Comparison of ENCODE assay signal across 20 cellular contexts in genomic region chr5:178522361-178522760, GRCh38.
DNase-seq lines count a peak whose midpoint lies in the region; ATAC-seq, FAIRE-seq and TF ChIP-seq lines count a peak whose summit lies in the region.
"Had no signal": no experiment of that assay in that cellular context is flagged by ENCODE, and none has a peak within 500 bp of the region (broad histone marks: within the 10 kb centered on the region; RNA-seq: fewer than 3 reads in every experiment).

No MANE protein-coding gene starts in this region.

- no peaks in the 10 kb centered on the region for H3K4me1 ChIP-seq in kidney (ENCODE audit: control insufficient read depth in 1 of 2, insufficient read depth in 1 of 2, low read depth in 1 of 2, low read length in 2 of 2)

- H3K27ac ChIP-seq in coronary artery (no peak overlapping the region), kidney (ENCODE audit: low read depth in 2 of 2, low read length in 2 of 2) (no peak overlapping the region)
- H3K27ac ChIP-seq in CD4-positive, alpha-beta T cell (ENCODE audit: low read depth, low read length) = no peak overlapping the region
- H3K27ac ChIP-seq: C4-2B, HL-60 had no signal

- no peak overlapping the region for H3K9ac ChIP-seq in kidney (ENCODE audit: low read length in 2 of 2)

- H3K9me3 Mint-ChIP-seq in CD4-positive, alpha-beta T cell = no peaks in the 10 kb centered on the region

- H3K27me3 ChIP-seq in CD4-positive, alpha-beta T cell (ENCODE audit: control insufficient read depth, insufficient read depth, low read length) = no peaks in the 10 kb centered on the region

- POLR2A ChIA-PET in CD4-positive, alpha-beta T cell (lab: Charles Lee) = no interaction called here

- H3K27me3 Mint-ChIP-seq in CD4-positive, alpha-beta T cell = no peaks in the 10 kb centered on the region

- no peak for ATAC-seq in CD4-positive, alpha-beta T cell (ENCODE audit: poor library complexity)
- ATAC-seq: GM23338, K562 had no signal

- H3K4me1 Mint-ChIP-seq in CD4-positive, alpha-beta T cell (ENCODE audit: low read depth) = no peaks in the 10 kb centered on the region
- H3K4me1 Mint-ChIP-seq: CD4-positive, alpha-beta memory T cell had no signal

- H3K36me3 Mint-ChIP-seq in CD4-positive, alpha-beta T cell (ENCODE audit: low read depth) = no peaks in the 10 kb centered on the region
- H3K36me3 Mint-ChIP-seq: CD4-positive, alpha-beta memory T cell had no signal

- CTCF ChIA-PET in CD4-positive, alpha-beta T cell (lab: Charles Lee) = no interaction called here

- H3K27ac Mint-ChIP-seq in CD4-positive, alpha-beta T cell = no peak overlapping the region
- H3K27ac Mint-ChIP-seq: CD4-positive, alpha-beta memory T cell; GM23338 had no signal

- TF ChIP-seq CTCF in coronary artery (IDR thresholded peaks at IDR 0.05) = no peak
- no peak for TF ChIP-seq CTCF in kidney (IDR thresholded peaks at IDR 0.05; ENCODE audit: borderline replicate concordance, extremely low read depth, insufficient read depth)
- TF ChIP-seq CTCF in CD4-positive, alpha-beta T cell (IDR thresholded peaks at IDR 0.05) = no peak

- no peak overlapping the region for H3K4me3 Mint-ChIP-seq in CD4-positive, alpha-beta T cell
- H3K4me3 Mint-ChIP-seq: CD4-positive, alpha-beta memory T cell; GM23338 had no signal

- FAIRE-seq in kidney (lab: Jason Lieb, UNC) = no peak
- FAIRE-seq: A204.1, GM12891, GM18507, H54, K562 had no signal

- no peak overlapping the region for H3K4me3 ChIP-seq in coronary artery
- H3K4me3 ChIP-seq in kidney (ENCODE audit: low read length in 2 of 2) = no peak overlapping the region
- H3K4me3 ChIP-seq: GM23338, K562 had no signal

- no peaks in the 10 kb centered on the region for H3K9me3 ChIP-seq in kidney (ENCODE audit: control insufficient read depth in 1 of 2, low read length in 2 of 2)
- H3K9me3 ChIP-seq in CD4-positive, alpha-beta T cell (ENCODE audit: control insufficient read depth, low read length) = no peaks in the 10 kb centered on the region

- intact Hi-C loops in kidney (cut with DNase I) (no loop called here), posterior vena cava (cut with DNase I) (no loop called here)
- intact Hi-C loops in CD4-positive, alpha-beta T cell (cut with DNase I, micrococcal nuclease) = no loop called here

- DNase-seq in coronary artery (ENCODE audit: low spot score) (peak; percentile 29), kidney (peak; percentile 34), posterior vena cava (ENCODE audit: low spot score) (peak; percentile 37), GM19238 (ENCODE audit: insufficient read length, low spot score) (no peak)
- DNase-seq in activated CD4-positive, alpha-beta T cell treated with anti-CD3 and anti-CD28 coated beads for 48 hours = no peak
- no peak for DNase-seq in CD4-positive, alpha-beta T cell
- DNase-seq: ACHN; AML-193; CD4-positive, alpha-beta memory T cell; DMS79 treated with DMSO at 0.1 percent for 48 hours; HCEC 1CT; IMR-90 had no signal

- no peaks in the 10 kb centered on the region for H3K36me3 ChIP-seq in kidney (ENCODE audit: control insufficient read depth in 1 of 2, insufficient read depth in 2 of 2, low read length in 2 of 2)

Comparison
In these comparisons a context has a peak if more than half of its experiments do, and no peak if none do; other contexts are left out.
1. DNase-seq: peak in coronary artery (single experiment), kidney (single experiment) and posterior vena cava (single experiment); none in activated CD4-positive, alpha-beta T cell treated with anti-CD3 and anti-CD28 coated beads for 48 hours (single experiment), GM19238 (single experiment) and CD4-positive, alpha-beta T cell (0 of 10).